Comparison of ENCODE assay signal across 19 cellular contexts in the genomic region with DNA sequence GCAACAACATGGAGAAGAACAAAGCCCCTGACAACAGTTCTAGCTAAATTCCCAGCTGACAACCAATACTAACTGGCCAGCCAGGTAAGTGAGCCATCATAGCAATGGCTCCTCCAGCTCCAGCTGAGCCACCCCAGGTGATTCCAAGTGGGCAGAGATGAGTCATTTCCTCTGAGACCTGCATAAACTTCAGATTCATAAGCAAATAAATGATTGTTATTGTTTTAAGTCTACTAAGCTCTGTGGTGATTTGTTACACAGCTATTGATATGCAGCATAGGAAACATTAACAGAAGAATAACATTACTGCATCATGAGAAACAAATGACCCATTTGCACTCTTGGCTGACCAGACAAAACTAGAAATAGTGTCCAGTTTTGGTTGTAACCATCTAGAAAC.
DNase-seq lines count a peak whose midpoint lies in the region; ATAC-seq, FAIRE-seq and TF ChIP-seq lines count a peak whose summit lies in the region.
"Had no signal": no experiment of that assay in that cellular context is flagged by ENCODE, and none has a peak within 500 bp of the region (broad histone marks: within the 10 kb centered on the region; RNA-seq: fewer than 3 reads in every experiment).

No MANE protein-coding gene starts in this region.

- H3K27me3 ChIP-seq in HUES48 (ENCODE audit: control insufficient read depth, insufficient read depth, low read length) (no peaks in the 10 kb centered on the region), bronchial epithelial cell (ENCODE audit: control insufficient read depth, insufficient read depth, low read length) (no peaks in the 10 kb centered on the region), mesenchymal stem cell (ENCODE audit: control insufficient read depth in 1 of 2, insufficient read depth in 1 of 2, low read length in 2 of 2) (no peaks in the 10 kb centered on the region)
- H3K27me3 ChIP-seq: vagina had no signal

- peaks cover 23% of the 10 kb centered on the region for H3K36me3 Mint-ChIP-seq in activated CD8-positive, alpha-beta memory T cell treated with anti-CD3 and anti-CD28 coated beads, Interleukin-2, amount 10 ng/mL, durations not matched to agents 7 days and 5 days
- H3K36me3 Mint-ChIP-seq: stimulated activated memory B cell treated with anti-CD40 and anti-IgM and Interleukin-4, amounts not matched to agents 10 μg/mL and 1 μg/mL and 100 μg/mL, for 72 hours had no signal

- H3K9me3 Mint-ChIP-seq in activated CD8-positive, alpha-beta memory T cell treated with anti-CD3 and anti-CD28 coated beads, Interleukin-2, amount 10 ng/mL, durations not matched to agents 7 days and 5 days (ENCODE audit: low read depth): no peaks in the 10 kb centered on the region
- H3K9me3 Mint-ChIP-seq: activated naive CD4-positive, alpha-beta T cell treated with anti-CD3 and anti-CD28 coated beads, Interleukin-2, amount 50 U/mL, for 24 hours; CD4-positive, alpha-beta T cell; stimulated activated memory B cell treated with anti-CD40 and anti-IgM and Interleukin-4, amounts not matched to agents 10 μg/mL and 1 μg/mL and 100 μg/mL, for 72 hours had no signal

- H3K9me3 ChIP-seq in HUES48 (ENCODE audit: control insufficient read depth, insufficient read depth, low read length) (no peaks in the 10 kb centered on the region), mesenchymal stem cell (ENCODE audit: control insufficient read depth, low read length) (no peaks in the 10 kb centered on the region)
- H3K9me3 ChIP-seq: vagina had no signal

- no peak overlapping the region for H4K8ac ChIP-seq in mesenchymal stem cell (ENCODE audit: low read length)

- peak overlapping the region; percentile 80 for H2BK5ac ChIP-seq in mesenchymal stem cell (ENCODE audit: low read depth, low read length, poor library complexity, severe bottlenecking)

- no peak overlapping the region for H3K4ac ChIP-seq in mesenchymal stem cell (ENCODE audit: low read depth in 1 of 2, low read length in 2 of 2)

- no peak overlapping the region for H3K4me3 Mint-ChIP-seq in activated CD8-positive, alpha-beta memory T cell treated with anti-CD3 and anti-CD28 coated beads, Interleukin-2, amount 10 ng/mL, durations not matched to agents 7 days and 5 days
- H3K4me3 Mint-ChIP-seq: activated naive CD4-positive, alpha-beta T cell treated with anti-CD3 and anti-CD28 coated beads, Interleukin-2, amount 50 U/mL, for 24 hours; CD4-positive, alpha-beta T cell; naive thymus-derived CD4-positive, alpha-beta T cell; stimulated activated memory B cell treated with anti-CD40 and anti-IgM and Interleukin-4, amounts not matched to agents 10 μg/mL and 1 μg/mL and 100 μg/mL, for 72 hours had no signal

- DNase-seq in NCI-H510A treated with DMSO at 0.1 percent for 48 hours (lab: John Stamatoyannopoulos, UW) (peak; percentile 13), NCI-H510A (lab: John Stamatoyannopoulos, UW) (no peak), bronchial epithelial cell (ENCODE audit: low read depth) (peak; percentile 91), mesenchymal stem cell (no peak)
- DNase-seq in activated CD8-positive, alpha-beta memory T cell treated with anti-CD3 and anti-CD28 coated beads, Interleukin-2, amount 10 ng/mL, durations not matched to agents 7 days and 5 days: no peak
- DNase-seq in activated effector memory CD4-positive, alpha-beta T cell treated with anti-CD3 and anti-CD28 coated beads, Interleukin-2, amount 50 U/mL, for 16 hours: no peak
- DNase-seq: CD4-positive, alpha-beta T cell; GDM1; left ventricle myocardium superior; naive thymus-derived CD4-positive, alpha-beta T cell had no signal

- peak overlapping the region; percentile 95 for H2AK5ac ChIP-seq in mesenchymal stem cell (ENCODE audit: low read length, severe bottlenecking)

- H3K27ac ChIP-seq in HUES48 (ENCODE audit: low read depth, low read length) (peak overlapping the region; percentile 78), mesenchymal stem cell (ENCODE audit: low read length, poor library complexity, severe bottlenecking) (peak overlapping the region; percentile 97)
- H3K27ac ChIP-seq: SK-N-MC, vagina had no signal

- H3K23ac ChIP-seq in mesenchymal stem cell (ENCODE audit: low read length in 2 of 2): no peak overlapping the region

- no peak overlapping the region for H3K27ac Mint-ChIP-seq in activated CD8-positive, alpha-beta memory T cell treated with anti-CD3 and anti-CD28 coated beads, Interleukin-2, amount 10 ng/mL, durations not matched to agents 7 days and 5 days
- H3K27ac Mint-ChIP-seq: activated naive CD4-positive, alpha-beta T cell treated with anti-CD3 and anti-CD28 coated beads, Interleukin-2, amount 50 U/mL, for 24 hours; CD4-positive, alpha-beta T cell; stimulated activated memory B cell treated with anti-CD40 and anti-IgM and Interleukin-4, amounts not matched to agents 10 μg/mL and 1 μg/mL and 100 μg/mL, for 72 hours had no signal

- no peak for FAIRE-seq in bronchial epithelial cell (lab: Jason Lieb, UNC)
- FAIRE-seq: A204.1, GM19239, HTR-8/SVneo had no signal

- peak overlapping the region; percentile 30 for H3K4me2 ChIP-seq in mesenchymal stem cell (ENCODE audit: low read length, poor library complexity, severe bottlenecking)

- H3K4me1 ChIP-seq in HUES48 (ENCODE audit: control insufficient read depth, insufficient read depth, low read length) (peaks cover 36% of the 10 kb centered on the region), mesenchymal stem cell (ENCODE audit: control insufficient read depth, insufficient read depth, low read depth, low read length) (peaks cover 16% of the 10 kb centered on the region)

- H3K14ac ChIP-seq in mesenchymal stem cell (ENCODE audit: low read length in 2 of 2): no peak overlapping the region

- no peaks in the 10 kb centered on the region for H3K27me3 Mint-ChIP-seq in activated CD8-positive, alpha-beta memory T cell treated with anti-CD3 and anti-CD28 coated beads, Interleukin-2, amount 10 ng/mL, durations not matched to agents 7 days and 5 days
- H3K27me3 Mint-ChIP-seq: activated naive CD4-positive, alpha-beta T cell treated with anti-CD3 and anti-CD28 coated beads, Interleukin-2, amount 50 U/mL, for 24 hours; CD4-positive, alpha-beta T cell; naive thymus-derived CD4-positive, alpha-beta T cell; stimulated activated memory B cell treated with anti-CD40 and anti-IgM and Interleukin-4, amounts not matched to agents 10 μg/mL and 1 μg/mL and 100 μg/mL, for 72 hours had no signal

- H3K18ac ChIP-seq in mesenchymal stem cell (ENCODE audit: low read depth in 1 of 2, low read length in 2 of 2): no peak overlapping the region

- CTCF ChIA-PET in activated CD8-positive, alpha-beta memory T cell treated with anti-CD3 and anti-CD28 coated beads, Interleukin-2, amount 10 ng/mL, durations not matched to agents 7 days and 5 days (lab: Charles Lee): interaction anchor here (0.8 to 1.0 kb wide), 2 partner anchors 8 to 287 kb away, joined by 3 to 4 read pairs; no protein-coding TSS in a partner anchor

- H2BK12ac ChIP-seq in mesenchymal stem cell (ENCODE audit: low read length in 2 of 2): no peak overlapping the region

- peaks cover 8% of the 10 kb centered on the region for H3K79me1 ChIP-seq in mesenchymal stem cell (replicated peaks; ENCODE audit: low read length, poor library complexity, severe bottlenecking)

- no peak for TF ChIP-seq CTCF in bronchial epithelial cell (IDR thresholded peaks at IDR 0.05; ENCODE audit: insufficient read depth, low read length, severe bottlenecking)

- no peak for ATAC-seq in activated CD8-positive, alpha-beta memory T cell treated with anti-CD3 and anti-CD28 coated beads, Interleukin-2, amount 10 ng/mL, durations not matched to agents 7 days and 5 days
- no peak for ATAC-seq in GM18873 (IDR thresholded peaks at IDR 0.05; ENCODE audit: low FRiP score, unreplicated experiment)
- ATAC-seq: left ventricle myocardium superior; naive thymus-derived CD4-positive, alpha-beta T cell; stimulated activated memory B cell treated with anti-CD40 and anti-IgM and Interleukin-4, amounts not matched to agents 10 μg/mL and 1 μg/mL and 100 μg/mL, for 72 hours had no signal

- H3K9ac ChIP-seq in HUES48 (ENCODE audit: low read depth, low read length) (no peak overlapping the region), mesenchymal stem cell (ENCODE audit: low read length) (no peak overlapping the region)

- no peak overlapping the region for H2AFZ ChIP-seq in mesenchymal stem cell (ENCODE audit: low read depth, low read length)

- H2BK120ac ChIP-seq in mesenchymal stem cell (ENCODE audit: low read depth, low read length): no peak overlapping the region

- H3K4me1 Mint-ChIP-seq in activated CD8-positive, alpha-beta memory T cell treated with anti-CD3 and anti-CD28 coated beads, Interleukin-2, amount 10 ng/mL, durations not matched to agents 7 days and 5 days: peaks cover 30% of the 10 kb centered on the region
- H3K4me1 Mint-ChIP-seq: stimulated activated memory B cell treated with anti-CD40 and anti-IgM and Interleukin-4, amounts not matched to agents 10 μg/mL and 1 μg/mL and 100 μg/mL, for 72 hours had no signal

- no peak overlapping the region for H3K4me3 ChIP-seq in HUES48 (ENCODE audit: low read depth, low read length)
- no peak overlapping the region for H3K4me3 ChIP-seq in bronchial epithelial cell (ENCODE audit: low read depth, low read length)
- no peak overlapping the region for H3K4me3 ChIP-seq in mesenchymal stem cell (ENCODE audit: insufficient read depth in 1 of 2, low read depth in 1 of 2, low read length in 2 of 2)
- H3K4me3 ChIP-seq: SK-N-MC, vagina had no signal

- no peak overlapping the region for H2BK15ac ChIP-seq in mesenchymal stem cell (ENCODE audit: low read depth, poor library complexity, severe bottlenecking)

- H3K36me3 ChIP-seq in HUES48 (ENCODE audit: control insufficient read depth, insufficient read depth, low read length) (no peaks in the 10 kb centered on the region), bronchial epithelial cell (ENCODE audit: control insufficient read depth, insufficient read depth, low read length) (no peaks in the 10 kb centered on the region), mesenchymal stem cell (ENCODE audit: control insufficient read depth in 1 of 2, insufficient read depth in 2 of 2, low read depth in 1 of 2, low read length in 2 of 2) (no peaks in the 10 kb centered on the region)
- H3K36me3 ChIP-seq: vagina had no signal

- no peak overlapping the region for H4K91ac ChIP-seq in mesenchymal stem cell (ENCODE audit: low read length)

Comparison
In these comparisons a context has a peak if more than half of its experiments do, and no peak if none do; other contexts are left out.
1. DNase-seq: peak in NCI-H510A treated with DMSO at 0.1 percent for 48 hours (single experiment) and bronchial epithelial cell (single experiment); none in NCI-H510A (single experiment), mesenchymal stem cell (single experiment), activated CD8-positive, alpha-beta memory T cell treated with anti-CD3 and anti-CD28 coated beads, Interleukin-2, amount 10 ng/mL, durations not matched to agents 7 days and 5 days (single experiment) and activated effector memory CD4-positive, alpha-beta T cell treated with anti-CD3 and anti-CD28 coated beads, Interleukin-2, amount 50 U/mL, for 16 hours (single experiment).